ENCODE assay signal across 9 cellular contexts in genomic region chr13:28494537-28494860, GRCh38. TPM values are rescaled to one million over a fixed set of nuclear protein-coding genes. Genes with fewer than 3 reads are reported as not detected.
DNase-seq lines count a peak whose midpoint lies in the region; ATAC-seq, FAIRE-seq and TF ChIP-seq lines count a peak whose summit lies in the region.
"Had no signal": no experiment of that assay in that cellular context is flagged by ENCODE, and none has a peak within 500 bp of the region (broad histone marks: within the 10 kb centered on the region; RNA-seq: fewer than 3 reads in every experiment).

No MANE protein-coding gene starts in this region.

- peaks cover 65% of the 10 kb centered on the region for H3K27me3 ChIP-seq in keratinocyte (ENCODE audit: control insufficient read depth, extremely low read depth, insufficient read depth, low read length)
- H3K27me3 ChIP-seq in thoracic aorta (replicated peaks; ENCODE audit: insufficient read depth) = peaks cover 13% of the 10 kb centered on the region

- FAIRE-seq in keratinocyte (lab: Jason Lieb, UNC) = no peak
- FAIRE-seq: G401.6 had no signal

- intact Hi-C loops in activated T-helper 1 cell treated with anti-CD3 and anti-CD28 coated beads, Interleukin-12 subunit alpha, Interleukin-12 subunit beta, Interleukin-2, Interleukin-4 antibody, amounts not matched to agents 30 ng/mL and 10 ng/mL and 1 ng/mL, durations not matched to agents 14 hours and 24 hours and 36 hours (cut with micrococcal nuclease) = no loop called here

- H3K9me3 Mint-ChIP-seq in activated T-helper 1 cell treated with anti-CD3 and anti-CD28 coated beads, Interleukin-12 subunit alpha, Interleukin-12 subunit beta, Interleukin-2, Interleukin-4 antibody, amounts not matched to agents 30 ng/mL and 10 ng/mL and 1 ng/mL, durations not matched to agents 14 hours and 24 hours and 36 hours = no peaks in the 10 kb centered on the region

- H3K79me2 ChIP-seq in keratinocyte (ENCODE audit: control insufficient read depth, insufficient read depth, low read length) = no peaks in the 10 kb centered on the region

- DNase-seq in activated T-cell treated with anti-CD3 and anti-CD28 coated beads for 48 hours (ENCODE audit: low read depth) (peak; percentile 7), keratinocyte (ENCODE audit: low read depth, low spot score) (no peak), thoracic aorta (ENCODE audit: low spot score) (no peak), superior temporal gyrus (ENCODE audit: extremely low spot score) (no peak)
- DNase-seq in activated T-cell treated with anti-CD3 and anti-CD28 coated beads, Interleukin-2, amount 50 U/mL, for 48 hours = no peak
- no peak for DNase-seq in activated T-helper 1 cell treated with anti-CD3 and anti-CD28 coated beads, Interleukin-12 subunit alpha, Interleukin-12 subunit beta, Interleukin-2, Interleukin-4 antibody, amounts not matched to agents 30 ng/mL and 10 ng/mL and 1 ng/mL, durations not matched to agents 14 hours and 24 hours and 36 hours (ENCODE audit: low spot score)

- no peak overlapping the region for H3K27ac Mint-ChIP-seq in activated T-helper 1 cell treated with anti-CD3 and anti-CD28 coated beads, Interleukin-12 subunit alpha, Interleukin-12 subunit beta, Interleukin-2, Interleukin-4 antibody, amounts not matched to agents 30 ng/mL and 10 ng/mL and 1 ng/mL, durations not matched to agents 14 hours and 24 hours and 36 hours

- dilution Hi-C loops in keratinocyte (cut with MboI; ENCODE audit: extremely low pct_ligation_motif_present, low sequenced_read_pairs) = no loop called here

- H3K4me3 ChIP-seq in keratinocyte (ENCODE audit: control insufficient read depth in 2 of 3, extremely low read depth in 1 of 3, insufficient read depth in 2 of 3, low read depth in 1 of 3, low read length in 3 of 3) (peak overlapping the region in 2 of 3 experiments; percentile 18 to 38), thoracic aorta (peak overlapping the region; percentile 65)

- ATAC-seq in thoracic aorta (ENCODE audit: insufficient number of reproducible peaks, low FRiP score, low read depth) = no peak
- no peak for ATAC-seq in HG03039 (IDR thresholded peaks at IDR 0.05; ENCODE audit: unreplicated experiment)
- ATAC-seq in GM19452 (IDR thresholded peaks at IDR 0.05; ENCODE audit: unreplicated experiment) = no peak

- no peak overlapping the region for H3K9ac ChIP-seq in keratinocyte (ENCODE audit: control insufficient read depth, extremely low read depth, insufficient read depth, low read length)

- peak overlapping the region; percentile 22 for H2AFZ ChIP-seq in keratinocyte (ENCODE audit: control insufficient read depth, low read length)

- no peaks in the 10 kb centered on the region for H4K20me1 ChIP-seq in keratinocyte (ENCODE audit: control insufficient read depth, extremely low read depth, insufficient read depth, low read length)

- no peaks in the 10 kb centered on the region for H3K36me3 ChIP-seq in keratinocyte (ENCODE audit: control insufficient read depth in 2 of 2, extremely low read depth in 1 of 2, insufficient read depth in 2 of 2, low read length in 2 of 2)
- H3K36me3 ChIP-seq in thoracic aorta = no peaks in the 10 kb centered on the region

- peak overlapping the region; percentile 85 for H3K4me3 Mint-ChIP-seq in activated T-helper 1 cell treated with anti-CD3 and anti-CD28 coated beads, Interleukin-12 subunit alpha, Interleukin-12 subunit beta, Interleukin-2, Interleukin-4 antibody, amounts not matched to agents 30 ng/mL and 10 ng/mL and 1 ng/mL, durations not matched to agents 14 hours and 24 hours and 36 hours

- TF ChIP-seq CTCF in keratinocyte (optimal IDR thresholded peaks at IDR 0.05 in 1 of 3, IDR thresholded peaks at IDR 0.05 in 1 of 3, conservative IDR thresholded peaks at IDR 0.05 in 1 of 3; ENCODE audit: extremely low read depth in 1 of 3, insufficient read depth in 2 of 3, low read length in 3 of 3) = no peak
- no peak for TF ChIP-seq CTCF in thoracic aorta (IDR thresholded peaks at IDR 0.05)

- peaks cover 41% of the 10 kb centered on the region for H3K27me3 Mint-ChIP-seq in activated T-helper 1 cell treated with anti-CD3 and anti-CD28 coated beads, Interleukin-12 subunit alpha, Interleukin-12 subunit beta, Interleukin-2, Interleukin-4 antibody, amounts not matched to agents 30 ng/mL and 10 ng/mL and 1 ng/mL, durations not matched to agents 14 hours and 24 hours and 36 hours (ENCODE audit: insufficient read depth)

- H3K4me1 Mint-ChIP-seq in activated T-helper 1 cell treated with anti-CD3 and anti-CD28 coated beads, Interleukin-12 subunit alpha, Interleukin-12 subunit beta, Interleukin-2, Interleukin-4 antibody, amounts not matched to agents 30 ng/mL and 10 ng/mL and 1 ng/mL, durations not matched to agents 14 hours and 24 hours and 36 hours (ENCODE audit: low read depth) = peaks cover 43% of the 10 kb centered on the region

- no peaks in the 10 kb centered on the region for H3K9me1 ChIP-seq in keratinocyte (ENCODE audit: control insufficient read depth, extremely low read depth, insufficient read depth, low read length)

- H3K27ac ChIP-seq in keratinocyte (ENCODE audit: control insufficient read depth, insufficient read depth, low read length) (no peak overlapping the region), thoracic aorta (no peak overlapping the region)

- H3K4me1 ChIP-seq in keratinocyte (ENCODE audit: control insufficient read depth, extremely low read depth, insufficient read depth, low read length) (peaks cover 3% of the 10 kb centered on the region), thoracic aorta (ENCODE audit: control insufficient read depth in 1 of 2, low read depth in 2 of 2) (peaks cover 9 to 28% of the 10 kb centered on the region in 2 donors)

- peak overlapping the region; percentile 37 for H3K4me2 ChIP-seq in keratinocyte (ENCODE audit: control insufficient read depth, extremely low read depth, insufficient read depth, low read depth, low read length)

- H3K9me3 ChIP-seq in keratinocyte (ENCODE audit: control insufficient read depth, low read depth, low read length) = no peaks in the 10 kb centered on the region
- no peaks in the 10 kb centered on the region for H3K9me3 ChIP-seq in thoracic aorta

- peaks cover 13% of the 10 kb centered on the region for H3K36me3 Mint-ChIP-seq in activated T-helper 1 cell treated with anti-CD3 and anti-CD28 coated beads, Interleukin-12 subunit alpha, Interleukin-12 subunit beta, Interleukin-2, Interleukin-4 antibody, amounts not matched to agents 30 ng/mL and 10 ng/mL and 1 ng/mL, durations not matched to agents 14 hours and 24 hours and 36 hours (ENCODE audit: low read depth)

RNA-seq across cellular contexts. Expression of gene FLT1, which starts 0.4 kb away (rescaled TPM):
- 45.6 and 46.3 TPM in 2 replicates for total RNA-seq in activated T-helper 1 cell treated with anti-CD3 and anti-CD28 coated beads, Interleukin-12 subunit alpha, Interleukin-12 subunit beta, Interleukin-2, Interleukin-4 antibody, amounts not matched to agents 30 ng/mL and 10 ng/mL and 1 ng/mL, durations not matched to agents 14 hours and 24 hours and 36 hours
- polyA plus RNA-seq in keratinocyte = 0.01 to 0.21 TPM (median 0.02 TPM) in 3 replicates
- polyA plus RNA-seq in keratinocyte (2011; ENCODE audit: low read depth) = 0.05 TPM
- polyA plus RNA-seq in keratinocyte (2011; cell fraction: cytosol; rRNA removed) = 0.02 TPM in 1 of 2 replicates, not detected in the other
- 0.16 and 0.19 TPM in 2 replicates for polyA plus RNA-seq in keratinocyte (2011; cell fraction: nucleus; rRNA removed)
- polyA plus RNA-seq in keratinocyte (2012; ENCODE audit: low replicate concordance) = 0.24 TPM in 1 of 2 replicates, not detected in the other
- polyA minus RNA-seq in keratinocyte = not detected in 3 replicates
- polyA minus RNA-seq in keratinocyte (2011; cell fraction: cytosol; rRNA and poly(A)+ RNA removed) = not detected
- 0.11 and 0.23 TPM in 2 replicates for polyA minus RNA-seq in keratinocyte (2011; cell fraction: nucleus; rRNA and poly(A)+ RNA removed)
- total RNA-seq in thoracic aorta = 10 to 100 TPM; 12.3 to 44.6 TPM
